Comparison of ENCODE assay signal across 8 cellular contexts in the genomic region with DNA sequence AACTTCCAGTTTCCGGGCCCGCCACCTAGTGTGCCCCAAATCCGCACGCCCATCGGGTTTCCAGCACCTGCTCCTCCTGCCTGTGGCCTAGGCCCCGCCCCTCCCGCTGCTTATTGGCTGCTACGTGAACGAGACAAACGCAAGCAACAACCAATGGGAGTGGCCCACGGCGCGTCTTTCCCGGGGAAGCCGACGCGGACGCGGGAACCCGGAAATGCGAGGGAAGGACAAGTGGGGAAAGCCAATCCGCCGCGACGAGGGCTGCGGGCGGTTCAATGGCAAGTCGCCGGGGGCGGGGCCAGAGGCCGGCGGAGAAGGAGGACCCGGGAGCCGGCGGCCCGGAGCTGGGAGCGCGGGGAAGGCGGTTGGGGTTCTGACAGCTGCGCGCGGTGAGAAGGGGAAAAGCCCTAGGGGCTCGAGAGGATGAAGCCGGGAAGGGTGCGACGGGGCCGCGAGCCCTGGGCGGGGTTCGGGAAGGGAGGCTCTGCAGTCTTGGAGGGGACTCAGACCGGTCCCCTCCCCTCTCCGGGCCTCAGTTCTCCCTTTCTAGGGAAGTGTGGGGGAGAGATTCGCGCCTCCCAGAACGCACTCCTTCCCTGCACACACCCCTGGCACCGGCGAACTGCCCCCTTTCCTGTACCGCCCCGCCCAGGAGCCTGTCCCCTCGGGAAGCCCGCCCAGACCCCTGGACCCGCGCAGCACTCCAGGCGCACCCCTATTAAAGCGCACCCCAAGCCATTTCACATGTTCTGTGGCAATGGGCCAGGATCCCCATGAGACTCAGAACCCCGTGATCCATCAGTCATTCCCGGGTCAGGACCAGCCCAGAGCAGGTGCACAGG. TPM values are rescaled to one million over a fixed set of nuclear protein-coding genes. Genes with fewer than 3 reads are reported as not detected.
DNase-seq lines count a peak whose midpoint lies in the region; ATAC-seq and TF ChIP-seq lines count a peak whose summit lies in the region.

A gene (plus strand): TSS at position 305 of the 842 bp plus-strand sequence. CDS start 1,696 bp downstream, outside the sequence.

- H3K4me3 ChIP-seq in epithelial cell of esophagus (ENCODE audit: low read length), result peak within 1 kb of the TSS; percentile 84
- peak within 1 kb of the TSS; percentile 73 for H3K4me3 ChIP-seq in mononuclear cell (ENCODE audit: low read length)

- H3K9me3 ChIP-seq in mononuclear cell (ENCODE audit: low read depth, low read length), result no peaks in the 10 kb centered on the region

- DNase-seq in DMS153 (lab: John Stamatoyannopoulos, UW) (peak; percentile 98), OCI-M1 (lab: John Stamatoyannopoulos, UW) (peak; percentile 99), activated T-cell treated with anti-CD3 and anti-CD28 coated beads for 24 hours (ENCODE audit: low read depth) (peak; percentile 100), epithelial cell of esophagus (ENCODE audit: low read depth) (peak; percentile 99)
- peak; percentile 99 to 100 for DNase-seq in stimulated activated CD8-positive, alpha-beta memory T cell treated with anti-CD3 and anti-CD28 coated beads, Interleukin-2, amount 100 ng/mL, for 48 hours (ENCODE audit: low read depth in 2 of 2)

- peak within 1 kb of the TSS; percentile 89 to 98 (median 96) for H3K4me3 Mint-ChIP-seq in IgD-negative memory B cell

- no peaks in the 10 kb centered on the region for H3K27me3 ChIP-seq in mononuclear cell (ENCODE audit: insufficient read depth, low read length)

- H3K27ac Mint-ChIP-seq in IgD-negative memory B cell, result peak within 1 kb of the TSS; percentile 70 to 96 (median 94)

- ATAC-seq in GM21576 (IDR thresholded peaks at IDR 0.05; ENCODE audit: unreplicated experiment), result peak; percentile 79

- H3K27me3 Mint-ChIP-seq in IgD-negative memory B cell, result no peaks in the 10 kb centered on the region

- H3K4me1 ChIP-seq in mononuclear cell (ENCODE audit: insufficient read depth, low read length), result peaks cover 17% of the 10 kb centered on the region

- TF ChIP-seq CTCF in epithelial cell of esophagus (IDR thresholded peaks at IDR 0.05; ENCODE audit: insufficient read depth, low read depth, low read length, missing control alignments), result no peak

- peaks cover 14 to 28% (median 27%) of the 10 kb centered on the region in 3 donors for H3K4me1 Mint-ChIP-seq in IgD-negative memory B cell

- H3K9me3 Mint-ChIP-seq in IgD-negative memory B cell, result peaks cover 0 to 2% (median 0%) of the 10 kb centered on the region in 3 donors

- no peaks in the 10 kb centered on the region for H3K36me3 Mint-ChIP-seq in IgD-negative memory B cell

RNA-seq across cellular contexts. Expression of the gene that starts here (rescaled TPM):
- polyA plus RNA-seq in IgD-negative memory B cell, result 3.5 TPM
- 3.3 TPM for total RNA-seq in mononuclear cell

Comparison
In these comparisons a context has a peak if more than half of its experiments do, and no peak if none do; other contexts are left out.
1. Peak in every context shown above with its lines: DNase-seq, ATAC-seq and H3K4me3 ChIP-seq.